8 cellular contexts compared by ENCODE assay signal in the genomic region with DNA sequence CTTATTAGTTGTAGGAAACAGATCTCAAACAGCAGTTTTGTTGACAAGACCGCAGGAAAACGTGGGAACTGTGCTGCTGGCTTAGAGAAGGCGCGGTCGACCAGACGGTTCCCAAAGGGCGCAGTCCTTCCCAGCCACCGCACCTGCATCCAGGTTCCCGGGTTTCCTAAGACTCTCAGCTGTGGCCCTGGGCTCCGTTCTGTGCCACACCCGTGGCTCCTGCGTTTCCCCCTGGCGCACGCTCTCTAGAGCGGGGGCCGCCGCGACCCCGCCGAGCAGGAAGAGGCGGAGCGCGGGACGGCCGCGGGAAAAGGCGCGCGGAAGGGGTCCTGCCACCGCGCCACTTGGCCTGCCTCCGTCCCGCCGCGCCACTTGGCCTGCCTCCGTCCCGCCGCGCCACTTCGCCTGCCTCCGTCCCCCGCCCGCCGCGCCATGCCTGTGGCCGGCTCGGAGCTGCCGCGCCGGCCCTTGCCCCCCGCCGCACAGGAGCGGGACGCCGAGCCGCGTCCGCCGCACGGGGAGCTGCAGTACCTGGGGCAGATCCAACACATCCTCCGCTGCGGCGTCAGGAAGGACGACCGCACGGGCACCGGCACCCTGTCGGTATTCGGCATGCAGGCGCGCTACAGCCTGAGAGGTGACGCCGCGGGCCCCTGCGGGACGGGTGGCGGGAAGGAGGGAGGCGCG.
DNase-seq lines count a peak whose midpoint lies in the region; ATAC-seq and TF ChIP-seq lines count a peak whose summit lies in the region.

A gene (plus strand): TSS at position 343 of the 687 bp plus-strand sequence. CDS start 90 bp downstream, at position 433.

- in situ Hi-C loops in ACHN (cut with HindIII; ENCODE audit: low pct_ligation_motif_present, low pct_unique_long_range_greater_than_20kb, low sequenced_read_pairs) (no loop called here), T47D (cut with HindIII; ENCODE audit: low pct_unique_long_range_greater_than_20kb, low sequenced_read_pairs) (no loop called here)

- peak; percentile 60 for DNase-seq in ACHN
- DNase-seq in NCI-H1417 (lab: John Stamatoyannopoulos, UW), result peak; percentile 80 to 97 (median 94)
- peak; percentile 25 for DNase-seq in SKM-1 (lab: John Stamatoyannopoulos, UW; ENCODE audit: unreplicated experiment)
- DNase-seq in T47D (ENCODE audit: low read depth in 1 of 2, low spot score in 1 of 2), result peak; percentile 44 to 73
- peak; percentile 52 for DNase-seq in iris pigment epithelial cell (ENCODE audit: low read depth)
- DNase-seq in stimulated activated CD4-positive, alpha-beta T cell treated with anti-CD3 and anti-CD28 coated beads, Interleukin-2, amount 100 ng/mL, for 24 hours, result peak; percentile 33 to 74

- no peak for TF ChIP-seq POLR2A in GM18505 (IDR thresholded peaks at IDR 0.05; ENCODE audit: borderline replicate concordance, extremely low read depth, insufficient read depth, insufficient read length)

- peak; percentile 43 for ATAC-seq in GM18505 (IDR thresholded peaks at IDR 0.05; ENCODE audit: unreplicated experiment)
- peak; percentile 53 for ATAC-seq in HG02885 (IDR thresholded peaks at IDR 0.05; ENCODE audit: poor library complexity, unreplicated experiment)

Comparison
In these comparisons a context has a peak if more than half of its experiments do, and no peak if none do; other contexts are left out.
1. Peak in every context shown above with its lines: DNase-seq and ATAC-seq.
2. DNase-seq: peak in every context shown above with its lines; median percentile 94 in NCI-H1417; 60 in ACHN; 58 in T47D; 54 in stimulated activated CD4-positive, alpha-beta T cell treated with anti-CD3 and anti-CD28 coated beads, Interleukin-2, amount 100 ng/mL, for 24 hours; 52 in iris pigment epithelial cell; 25 in SKM-1.